Comparison of ENCODE assay signal across 1 cellular context in the genomic region with DNA sequence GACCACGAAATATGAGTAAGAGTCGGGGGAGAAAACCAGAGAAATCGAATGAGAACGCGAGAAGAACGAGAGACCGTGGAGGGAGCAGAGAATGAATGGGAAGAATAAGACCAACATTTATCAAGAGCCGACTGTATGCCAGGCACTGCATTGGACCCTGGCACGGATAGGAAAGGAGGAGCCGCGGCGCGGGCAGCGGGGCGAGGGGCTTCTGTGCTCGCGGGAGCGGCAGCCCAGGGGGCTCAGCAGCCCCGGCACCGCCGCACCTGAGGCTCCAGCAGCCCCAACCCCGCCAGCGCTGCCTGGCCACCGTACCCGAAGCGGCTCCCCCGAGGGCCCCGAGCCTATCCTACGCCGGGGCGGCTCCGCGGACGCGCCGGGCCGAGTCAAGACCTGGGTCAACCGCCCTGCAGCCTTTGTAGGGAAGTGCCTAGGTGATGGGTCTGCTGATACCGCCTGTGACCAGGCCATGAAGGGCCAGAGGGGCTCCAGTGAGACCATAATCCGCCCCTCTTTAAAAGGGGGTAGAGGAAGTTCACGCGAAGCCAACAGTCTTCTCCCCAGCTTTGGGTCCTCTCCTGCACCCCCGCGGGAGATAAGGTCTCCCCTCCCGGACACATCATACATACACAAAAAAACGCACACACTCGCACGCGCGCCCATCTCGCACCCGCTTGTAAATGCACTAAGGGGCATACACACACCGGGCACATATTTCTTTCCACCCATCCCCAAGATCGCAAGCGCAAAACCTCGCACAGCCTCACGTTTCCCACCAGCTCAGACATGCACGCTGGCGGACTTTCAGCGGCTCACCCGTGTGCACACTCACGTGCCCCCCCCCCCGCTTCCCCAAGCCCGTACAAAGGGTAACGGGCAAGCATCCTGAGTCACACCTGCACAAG.
TF ChIP-seq lines count a peak whose summit lies in the region.

No MANE protein-coding gene starts in this region.

TF ChIP-seq in K562, 482 proteins besides CTCF, POLR2A, EP300 and RAD21 (continued from another document and continues in another):
- TF ChIP-seq, protein P1, sequence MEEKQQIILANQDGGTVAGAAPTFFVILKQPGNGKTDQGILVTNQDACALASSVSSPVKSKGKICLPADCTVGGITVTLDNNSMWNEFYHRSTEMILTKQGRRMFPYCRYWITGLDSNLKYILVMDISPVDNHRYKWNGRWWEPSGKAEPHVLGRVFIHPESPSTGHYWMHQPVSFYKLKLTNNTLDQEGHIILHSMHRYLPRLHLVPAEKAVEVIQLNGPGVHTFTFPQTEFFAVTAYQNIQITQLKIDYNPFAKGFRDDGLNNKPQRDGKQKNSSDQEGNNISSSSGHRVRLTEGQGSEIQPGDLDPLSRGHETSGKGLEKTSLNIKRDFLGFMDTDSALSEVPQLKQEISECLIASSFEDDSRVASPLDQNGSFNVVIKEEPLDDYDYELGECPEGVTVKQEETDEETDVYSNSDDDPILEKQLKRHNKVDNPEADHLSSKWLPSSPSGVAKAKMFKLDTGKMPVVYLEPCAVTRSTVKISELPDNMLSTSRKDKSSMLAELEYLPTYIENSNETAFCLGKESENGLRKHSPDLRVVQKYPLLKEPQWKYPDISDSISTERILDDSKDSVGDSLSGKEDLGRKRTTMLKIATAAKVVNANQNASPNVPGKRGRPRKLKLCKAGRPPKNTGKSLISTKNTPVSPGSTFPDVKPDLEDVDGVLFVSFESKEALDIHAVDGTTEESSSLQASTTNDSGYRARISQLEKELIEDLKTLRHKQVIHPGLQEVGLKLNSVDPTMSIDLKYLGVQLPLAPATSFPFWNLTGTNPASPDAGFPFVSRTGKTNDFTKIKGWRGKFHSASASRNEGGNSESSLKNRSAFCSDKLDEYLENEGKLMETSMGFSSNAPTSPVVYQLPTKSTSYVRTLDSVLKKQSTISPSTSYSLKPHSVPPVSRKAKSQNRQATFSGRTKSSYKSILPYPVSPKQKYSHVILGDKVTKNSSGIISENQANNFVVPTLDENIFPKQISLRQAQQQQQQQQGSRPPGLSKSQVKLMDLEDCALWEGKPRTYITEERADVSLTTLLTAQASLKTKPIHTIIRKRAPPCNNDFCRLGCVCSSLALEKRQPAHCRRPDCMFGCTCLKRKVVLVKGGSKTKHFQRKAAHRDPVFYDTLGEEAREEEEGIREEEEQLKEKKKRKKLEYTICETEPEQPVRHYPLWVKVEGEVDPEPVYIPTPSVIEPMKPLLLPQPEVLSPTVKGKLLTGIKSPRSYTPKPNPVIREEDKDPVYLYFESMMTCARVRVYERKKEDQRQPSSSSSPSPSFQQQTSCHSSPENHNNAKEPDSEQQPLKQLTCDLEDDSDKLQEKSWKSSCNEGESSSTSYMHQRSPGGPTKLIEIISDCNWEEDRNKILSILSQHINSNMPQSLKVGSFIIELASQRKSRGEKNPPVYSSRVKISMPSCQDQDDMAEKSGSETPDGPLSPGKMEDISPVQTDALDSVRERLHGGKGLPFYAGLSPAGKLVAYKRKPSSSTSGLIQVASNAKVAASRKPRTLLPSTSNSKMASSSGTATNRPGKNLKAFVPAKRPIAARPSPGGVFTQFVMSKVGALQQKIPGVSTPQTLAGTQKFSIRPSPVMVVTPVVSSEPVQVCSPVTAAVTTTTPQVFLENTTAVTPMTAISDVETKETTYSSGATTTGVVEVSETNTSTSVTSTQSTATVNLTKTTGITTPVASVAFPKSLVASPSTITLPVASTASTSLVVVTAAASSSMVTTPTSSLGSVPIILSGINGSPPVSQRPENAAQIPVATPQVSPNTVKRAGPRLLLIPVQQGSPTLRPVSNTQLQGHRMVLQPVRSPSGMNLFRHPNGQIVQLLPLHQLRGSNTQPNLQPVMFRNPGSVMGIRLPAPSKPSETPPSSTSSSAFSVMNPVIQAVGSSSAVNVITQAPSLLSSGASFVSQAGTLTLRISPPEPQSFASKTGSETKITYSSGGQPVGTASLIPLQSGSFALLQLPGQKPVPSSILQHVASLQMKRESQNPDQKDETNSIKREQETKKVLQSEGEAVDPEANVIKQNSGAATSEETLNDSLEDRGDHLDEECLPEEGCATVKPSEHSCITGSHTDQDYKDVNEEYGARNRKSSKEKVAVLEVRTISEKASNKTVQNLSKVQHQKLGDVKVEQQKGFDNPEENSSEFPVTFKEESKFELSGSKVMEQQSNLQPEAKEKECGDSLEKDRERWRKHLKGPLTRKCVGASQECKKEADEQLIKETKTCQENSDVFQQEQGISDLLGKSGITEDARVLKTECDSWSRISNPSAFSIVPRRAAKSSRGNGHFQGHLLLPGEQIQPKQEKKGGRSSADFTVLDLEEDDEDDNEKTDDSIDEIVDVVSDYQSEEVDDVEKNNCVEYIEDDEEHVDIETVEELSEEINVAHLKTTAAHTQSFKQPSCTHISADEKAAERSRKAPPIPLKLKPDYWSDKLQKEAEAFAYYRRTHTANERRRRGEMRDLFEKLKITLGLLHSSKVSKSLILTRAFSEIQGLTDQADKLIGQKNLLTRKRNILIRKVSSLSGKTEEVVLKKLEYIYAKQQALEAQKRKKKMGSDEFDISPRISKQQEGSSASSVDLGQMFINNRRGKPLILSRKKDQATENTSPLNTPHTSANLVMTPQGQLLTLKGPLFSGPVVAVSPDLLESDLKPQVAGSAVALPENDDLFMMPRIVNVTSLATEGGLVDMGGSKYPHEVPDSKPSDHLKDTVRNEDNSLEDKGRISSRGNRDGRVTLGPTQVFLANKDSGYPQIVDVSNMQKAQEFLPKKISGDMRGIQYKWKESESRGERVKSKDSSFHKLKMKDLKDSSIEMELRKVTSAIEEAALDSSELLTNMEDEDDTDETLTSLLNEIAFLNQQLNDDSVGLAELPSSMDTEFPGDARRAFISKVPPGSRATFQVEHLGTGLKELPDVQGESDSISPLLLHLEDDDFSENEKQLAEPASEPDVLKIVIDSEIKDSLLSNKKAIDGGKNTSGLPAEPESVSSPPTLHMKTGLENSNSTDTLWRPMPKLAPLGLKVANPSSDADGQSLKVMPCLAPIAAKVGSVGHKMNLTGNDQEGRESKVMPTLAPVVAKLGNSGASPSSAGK (IDR thresholded peaks at IDR 0.05), result peak; percentile 68
- TF ChIP-seq ELK1 (CRISPR knock-in tag; IDR thresholded peaks at IDR 0.05) (no peak), ZBTB7A (IDR thresholded peaks at IDR 0.05; ENCODE audit: borderline replicate concordance, control insufficient read depth, low read depth, low read length) (peak; percentile 39; the same call in 1 of the 2 replicates), POLR2G (IDR thresholded peaks at IDR 0.05; ENCODE audit: low read depth, low read length) (peak; percentile 22; the same call in 1 of the 2 replicates), L3MBTL2 (IDR thresholded peaks at IDR 0.05) (peak; percentile 27), SNRNP70 (optimal IDR thresholded peaks at IDR 0.05; ENCODE audit: low read depth, low read length) (no peak), ZNF699 (CRISPR knock-in tag; IDR thresholded peaks at IDR 0.05; ENCODE audit: insufficient replicate concordance) (no peak), FOS (IDR thresholded peaks at IDR 0.05; ENCODE audit: extremely low read depth, insufficient read length) (no peak), MTA1 (IDR thresholded peaks at IDR 0.05; ENCODE audit: borderline replicate concordance) (0 out of 2 replicates have a peak, but pooled peaks have one; percentile 5), STAT5A (IDR thresholded peaks at IDR 0.05; ENCODE audit: borderline replicate concordance, low read length) (no peak), ZBTB40 (IDR thresholded peaks at IDR 0.05) (0 out of 2 replicates have a peak, but pooled peaks have one; percentile 2), ZBTB40 (CRISPR knock-in tag; IDR thresholded peaks at IDR 0.05) (no peak), OTX1 (CRISPR knock-in tag; IDR thresholded peaks at IDR 0.05) (no peak), RFX7 (CRISPR knock-in tag; IDR thresholded peaks at IDR 0.05) (no peak), GTF2F1 (IDR thresholded peaks at IDR 0.05; ENCODE audit: low read depth, low read length) (no peak), NBN (IDR thresholded peaks at IDR 0.05; ENCODE audit: low read depth) (no peak), BHLHE40 (IDR thresholded peaks at IDR 0.05; ENCODE audit: low read length) (peak; percentile 94), SMARCE1 (IDR thresholded peaks at IDR 0.05) (0 out of 2 replicates have a peak, but pooled peaks have one; percentile 3), SMAD2 (IDR thresholded peaks at IDR 0.05; ENCODE audit: low read depth, low read length) (no peak), MYC (IDR thresholded peaks at IDR 0.05; ENCODE audit: low read depth, low read length) (no peak), MYC (CRISPR knock-in tag; IDR thresholded peaks at IDR 0.05; ENCODE audit: borderline replicate concordance, low read depth) (peak; percentile 39; the same call in 1 of the 2 replicates), IFI16 (CRISPR knock-in tag; IDR thresholded peaks at IDR 0.05) (no peak), FOXJ2 (tag; IDR thresholded peaks at IDR 0.05) (no peak), ZNF347 (CRISPR knock-in tag; IDR thresholded peaks at IDR 0.05; ENCODE audit: low read depth) (no peak), PRPF4 (IDR thresholded peaks at IDR 0.05; ENCODE audit: insufficient read depth, low read depth, low read length, poor library complexity, severe bottlenecking) (no peak), DLX4 (CRISPR knock-in tag; IDR thresholded peaks at IDR 0.05) (no peak), GABPA (tag; conservative IDR thresholded peaks at IDR 0.05; ENCODE audit: low read depth) (no peak), NUFIP1 (IDR thresholded peaks at IDR 0.05; ENCODE audit: partially characterized antibody) (no peak), ZEB2 (IDR thresholded peaks at IDR 0.05) (no peak)
- TF ChIP-seq, protein P2, sequence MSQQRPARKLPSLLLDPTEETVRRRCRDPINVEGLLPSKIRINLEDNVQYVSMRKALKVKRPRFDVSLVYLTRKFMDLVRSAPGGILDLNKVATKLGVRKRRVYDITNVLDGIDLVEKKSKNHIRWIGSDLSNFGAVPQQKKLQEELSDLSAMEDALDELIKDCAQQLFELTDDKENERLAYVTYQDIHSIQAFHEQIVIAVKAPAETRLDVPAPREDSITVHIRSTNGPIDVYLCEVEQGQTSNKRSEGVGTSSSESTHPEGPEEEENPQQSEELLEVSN (IDR thresholded peaks at IDR 0.05; ENCODE audit: borderline replicate concordance in 1 of 2, extremely low read depth in 1 of 2, insufficient read depth in 1 of 2, insufficient read length in 1 of 2, low read depth in 1 of 2, low read length in 1 of 2, poor library complexity in 1 of 2, severe bottlenecking in 1 of 2), result peak; percentile 70 to 81
